ENCODE assay signal across 1 cellular context in genomic region chr3:27730774-27731659, GRCh38.
TF ChIP-seq lines count a peak whose summit lies in the region.

No MANE protein-coding gene starts in this region.

TF ChIP-seq in WTC11, 78 proteins besides CTCF, POLR2A, EP300 and RAD21 (continued from another document):
- TF ChIP-seq, protein P1, sequence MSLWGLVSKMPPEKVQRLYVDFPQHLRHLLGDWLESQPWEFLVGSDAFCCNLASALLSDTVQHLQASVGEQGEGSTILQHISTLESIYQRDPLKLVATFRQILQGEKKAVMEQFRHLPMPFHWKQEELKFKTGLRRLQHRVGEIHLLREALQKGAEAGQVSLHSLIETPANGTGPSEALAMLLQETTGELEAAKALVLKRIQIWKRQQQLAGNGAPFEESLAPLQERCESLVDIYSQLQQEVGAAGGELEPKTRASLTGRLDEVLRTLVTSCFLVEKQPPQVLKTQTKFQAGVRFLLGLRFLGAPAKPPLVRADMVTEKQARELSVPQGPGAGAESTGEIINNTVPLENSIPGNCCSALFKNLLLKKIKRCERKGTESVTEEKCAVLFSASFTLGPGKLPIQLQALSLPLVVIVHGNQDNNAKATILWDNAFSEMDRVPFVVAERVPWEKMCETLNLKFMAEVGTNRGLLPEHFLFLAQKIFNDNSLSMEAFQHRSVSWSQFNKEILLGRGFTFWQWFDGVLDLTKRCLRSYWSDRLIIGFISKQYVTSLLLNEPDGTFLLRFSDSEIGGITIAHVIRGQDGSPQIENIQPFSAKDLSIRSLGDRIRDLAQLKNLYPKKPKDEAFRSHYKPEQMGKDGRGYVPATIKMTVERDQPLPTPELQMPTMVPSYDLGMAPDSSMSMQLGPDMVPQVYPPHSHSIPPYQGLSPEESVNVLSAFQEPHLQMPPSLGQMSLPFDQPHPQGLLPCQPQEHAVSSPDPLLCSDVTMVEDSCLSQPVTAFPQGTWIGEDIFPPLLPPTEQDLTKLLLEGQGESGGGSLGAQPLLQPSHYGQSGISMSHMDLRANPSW (CRISPR knock-in tag; conservative IDR thresholded peaks at IDR 0.05; ENCODE audit: low read depth): no peak
- TF ChIP-seq, protein P2, sequence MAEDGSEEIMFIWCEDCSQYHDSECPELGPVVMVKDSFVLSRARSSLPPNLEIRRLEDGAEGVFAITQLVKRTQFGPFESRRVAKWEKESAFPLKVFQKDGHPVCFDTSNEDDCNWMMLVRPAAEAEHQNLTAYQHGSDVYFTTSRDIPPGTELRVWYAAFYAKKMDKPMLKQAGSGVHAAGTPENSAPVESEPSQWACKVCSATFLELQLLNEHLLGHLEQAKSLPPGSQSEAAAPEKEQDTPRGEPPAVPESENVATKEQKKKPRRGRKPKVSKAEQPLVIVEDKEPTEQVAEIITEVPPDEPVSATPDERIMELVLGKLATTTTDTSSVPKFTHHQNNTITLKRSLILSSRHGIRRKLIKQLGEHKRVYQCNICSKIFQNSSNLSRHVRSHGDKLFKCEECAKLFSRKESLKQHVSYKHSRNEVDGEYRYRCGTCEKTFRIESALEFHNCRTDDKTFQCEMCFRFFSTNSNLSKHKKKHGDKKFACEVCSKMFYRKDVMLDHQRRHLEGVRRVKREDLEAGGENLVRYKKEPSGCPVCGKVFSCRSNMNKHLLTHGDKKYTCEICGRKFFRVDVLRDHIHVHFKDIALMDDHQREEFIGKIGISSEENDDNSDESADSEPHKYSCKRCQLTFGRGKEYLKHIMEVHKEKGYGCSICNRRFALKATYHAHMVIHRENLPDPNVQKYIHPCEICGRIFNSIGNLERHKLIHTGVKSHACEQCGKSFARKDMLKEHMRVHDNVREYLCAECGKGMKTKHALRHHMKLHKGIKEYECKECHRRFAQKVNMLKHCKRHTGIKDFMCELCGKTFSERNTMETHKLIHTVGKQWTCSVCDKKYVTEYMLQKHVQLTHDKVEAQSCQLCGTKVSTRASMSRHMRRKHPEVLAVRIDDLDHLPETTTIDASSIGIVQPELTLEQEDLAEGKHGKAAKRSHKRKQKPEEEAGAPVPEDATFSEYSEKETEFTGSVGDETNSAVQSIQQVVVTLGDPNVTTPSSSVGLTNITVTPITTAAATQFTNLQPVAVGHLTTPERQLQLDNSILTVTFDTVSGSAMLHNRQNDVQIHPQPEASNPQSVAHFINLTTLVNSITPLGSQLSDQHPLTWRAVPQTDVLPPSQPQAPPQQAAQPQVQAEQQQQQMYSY (CRISPR knock-in tag; IDR thresholded peaks at IDR 0.05): 0 out of 2 replicates have a peak, but pooled peaks have one; percentile 36
